Comparison of ENCODE assay signal across 10 cellular contexts in genomic region chr18:8703781-8704301, GRCh38. TPM values are rescaled to one million over a fixed set of nuclear protein-coding genes. Genes with fewer than 3 reads are reported as not detected.
DNase-seq lines count a peak whose midpoint lies in the region; ATAC-seq, FAIRE-seq and TF ChIP-seq lines count a peak whose summit lies in the region.
"Had no signal": no experiment of that assay in that cellular context is flagged by ENCODE, and none has a peak within 500 bp of the region (broad histone marks: within the 10 kb centered on the region; RNA-seq: fewer than 3 reads in every experiment).

No MANE protein-coding gene starts in this region.

- TF ChIP-seq EP300 in HepG2 (IDR thresholded peaks at IDR 0.05; ENCODE audit: low read depth in 2 of 2, low read length in 2 of 2) (no peak), HepG2 (CRISPR knock-in tag; IDR thresholded peaks at IDR 0.05; ENCODE audit: borderline replicate concordance) (no peak)

- POLR2A ChIA-PET in HepG2 (lab: Yijun Ruan, JAX), result no interaction called here

- H3K4me3 ChIP-seq in HepG2 (replicated peaks in 1 of 3; ENCODE audit: insufficient read depth in 1 of 3, low read depth in 2 of 3, low read length in 3 of 3) (peak overlapping the region; percentile 62 to 77 (median 75); a peak in 5 of 6 replicates), right lobe of liver (peak overlapping the region in 1 of 3 donors; percentile 81), body of pancreas (no peak overlapping the region)

- ATAC-seq in HepG2 (peak; percentile 46), right lobe of liver (no peak), body of pancreas (peak; percentile 2), GM21825 (IDR thresholded peaks at IDR 0.05; ENCODE audit: unreplicated experiment) (no peak), HG02588 (IDR thresholded peaks at IDR 0.05; ENCODE audit: unreplicated experiment) (no peak)

- no TSS peak for BruUV-seq in HepG2 (replicated peaks; lab: Mats Ljungman, UMichigan)

- in situ Hi-C loops in HepG2 (cut with HindIII; ENCODE audit: extremely low pct_ligation_motif_present, low pct_unique_long_range_greater_than_20kb), result no loop called here

- no peak overlapping the region for H2AFZ ChIP-seq in HepG2 (ENCODE audit: low read length)

- peak overlapping the region; percentile 98 for H3K4me2 ChIP-seq in HepG2 (ENCODE audit: low read depth, low read length)

- CTCF ChIA-PET in HepG2 (lab: Yijun Ruan, JAX; ENCODE audit: low intra/inter-chr PET ratio, low total read pairs), result no interaction called here

- FAIRE-seq in HepG2 (lab: Jason Lieb, UNC), result no peak
- FAIRE-seq: bronchial epithelial cell had no signal

- DNase-seq in HepG2 (ENCODE audit: low spot score), result peak; percentile 32
- no peak for DNase-seq in right lobe of liver
- peak; percentile 16 to 39 (median 32) for DNase-seq in body of pancreas
- DNase-seq in mucosa of gallbladder (ENCODE audit: low spot score), result peak; percentile 29
- no peak for DNase-seq in stimulated activated CD4-positive, alpha-beta T cell treated with anti-CD3 and anti-CD28 coated beads, Interleukin-15, amount 100 ng/mL, for 24 hours
- no peak for DNase-seq in NCI-H748 (lab: John Stamatoyannopoulos, UW; ENCODE audit: unreplicated experiment)
- DNase-seq: NCI-H526 treated with DMSO at 0.1 percent for 48 hours had no signal

- H3K79me2 ChIP-seq in HepG2 (ENCODE audit: insufficient read depth, low read length), result peaks cover 2% of the 10 kb centered on the region

- intact Hi-C loops in HepG2 (cut with micrococcal nuclease; ENCODE audit: unreplicated experiment), result loop anchor here (10.0 kb wide), 1 partner anchor 91 kb away; no protein-coding TSS in a partner anchor
- intact Hi-C loops in right lobe of liver (cut with DNase I), result loop anchor here (5.0 to 10.0 kb wide), 2 partner anchors 278 to 281 kb away; no protein-coding TSS in a partner anchor
- intact Hi-C loops in body of pancreas (cut with DNase I), result no loop called here

- TF ChIP-seq CTCF in HepG2 (CRISPR knock-in tag; IDR thresholded peaks at IDR 0.05), result no peak
- no peak for TF ChIP-seq CTCF in right lobe of liver (IDR thresholded peaks at IDR 0.05)
- no peak for TF ChIP-seq CTCF in body of pancreas (IDR thresholded peaks at IDR 0.05)

- WGBS in HepG2 (ENCODE audit: low lambda C conversion rate), result 33% methylated on average over 15 of the region's 16 CpGs
- 59% methylated on average over 12 of the region's 16 CpGs for WGBS in right lobe of liver (ENCODE audit: insufficient coverage, low coverage, low lambda C conversion rate, missing lambda C conversion rate)
- 46 to 54% methylated on average over 16 of the region's 16 CpGs for WGBS in body of pancreas, 2 donors

- no peak overlapping the region for H3K27ac ChIP-seq in HepG2 (ENCODE audit: extremely low read length, insufficient read depth, low read length)
- no peak overlapping the region for H3K27ac ChIP-seq in right lobe of liver
- peak overlapping the region; percentile 80 to 91 (median 84) for H3K27ac ChIP-seq in body of pancreas

- no peak for TF ChIP-seq POLR2A in HepG2 (IDR thresholded peaks at IDR 0.05; ENCODE audit: insufficient read depth in 1 of 2, low read depth in 2 of 2, low read length in 2 of 2)
- no peak for TF ChIP-seq POLR2A in right lobe of liver (IDR thresholded peaks at IDR 0.05)
- no peak for TF ChIP-seq POLR2A in body of pancreas (IDR thresholded peaks at IDR 0.05)

- H3K4me1 ChIP-seq in HepG2 (ENCODE audit: insufficient read depth, low read length) (peaks cover 48% of the 10 kb centered on the region), right lobe of liver (peaks cover 0 to 17% (median 4%) of the 10 kb centered on the region in 4 donors), body of pancreas (peaks cover 37% of the 10 kb centered on the region)

- no peaks in the 10 kb centered on the region for H3K36me3 ChIP-seq in HepG2 (replicated peaks in 1 of 2; ENCODE audit: control insufficient read depth in 1 of 2, insufficient read depth in 2 of 2, low read length in 2 of 2)
- H3K36me3 ChIP-seq in right lobe of liver, result no peaks in the 10 kb centered on the region
- H3K36me3 ChIP-seq in body of pancreas (replicated peaks in 1 of 2; ENCODE audit: insufficient read depth in 1 of 2, low read depth in 2 of 2), result no peaks in the 10 kb centered on the region

- H3K27me3 ChIP-seq in HepG2 (ENCODE audit: control insufficient read depth in 1 of 2, insufficient read depth in 2 of 2, low read length in 2 of 2) (peaks cover 0 to 38% of the 10 kb centered on the region in 2 experiments; a peak in 2 of 5 replicates), right lobe of liver (no peaks in the 10 kb centered on the region), body of pancreas (no peaks in the 10 kb centered on the region)

- H3K9me3 ChIP-seq in HepG2 (ENCODE audit: low read length), result no peaks in the 10 kb centered on the region
- no peaks in the 10 kb centered on the region for H3K9me3 ChIP-seq in right lobe of liver
- no peaks in the 10 kb centered on the region for H3K9me3 ChIP-seq in body of pancreas

- no peak for TF ChIP-seq RAD21 in HepG2 (CRISPR knock-in tag; IDR thresholded peaks at IDR 0.05)

- H3K9ac ChIP-seq in HepG2 (ENCODE audit: insufficient read depth, low read depth, low read length), result no peak overlapping the region

- H4K20me1 ChIP-seq in HepG2 (ENCODE audit: insufficient read depth, low read length), result no peaks in the 10 kb centered on the region

TF ChIP-seq in HepG2, 621 proteins besides CTCF, POLR2A, EP300 and RAD21 (continues in another document):
- TF ChIP-seq ZNF7 (CRISPR knock-in tag; IDR thresholded peaks at IDR 0.05), result no peak
- no peak for TF ChIP-seq ZBTB37 (CRISPR knock-in tag; IDR thresholded peaks at IDR 0.05)
- TF ChIP-seq ARID5B (CRISPR knock-in tag; IDR thresholded peaks at IDR 0.05), result no peak
- 0 out of 2 replicates have a peak, but pooled peaks have one; percentile 3 for TF ChIP-seq HOXA3 (CRISPR knock-in tag; IDR thresholded peaks at IDR 0.05)
- TF ChIP-seq SRSF1 (optimal IDR thresholded peaks at IDR 0.05; ENCODE audit: low read depth, low read length), result no peak

RNA-seq across cellular contexts. Expression of gene MTCL1, which starts 1.5 kb away (rescaled TPM):
- total RNA-seq in HepG2 (2016; rRNA removed; fragmentation: Illumina TruSeq; extraction: Trizol) (1.5 and 3.1 TPM in 2 replicates), right lobe of liver (1 to 10 TPM; 1.4 to 7.4 (median 3.6) TPM), body of pancreas (10 to 100 TPM; 15.3 to 27.7 TPM), mucosa of gallbladder (182 TPM)
- total RNA-seq in HepG2 (2016; cell fraction: cytosol; rRNA removed; fragmentation: Illumina TruSeq; extraction: Trizol; ENCODE audit: low read depth), result 13.2 and 14.6 TPM in 2 replicates
- total RNA-seq in HepG2 (2016; cell fraction: insoluble cytoplasmic fraction; rRNA removed; fragmentation: Illumina TruSeq; extraction: Trizol), result 1.3 and 2.8 TPM in 2 replicates
- 3.0 and 3.1 TPM in 2 replicates for total RNA-seq in HepG2 (2016; cell fraction: membrane; rRNA removed; fragmentation: Illumina TruSeq; extraction: Trizol)
- total RNA-seq in HepG2 (2016; cell fraction: nucleus; rRNA removed; fragmentation: Illumina TruSeq; extraction: Trizol), result 3.9 and 5.1 TPM in 2 replicates
- polyA plus RNA-seq in HepG2 (2011; rRNA removed), result 2.0 and 3.2 TPM in 2 replicates
- polyA plus RNA-seq in HepG2 (2011; cell fraction: cytosol; rRNA removed), result 1.5 and 2.5 TPM in 2 replicates
- polyA plus RNA-seq in HepG2 (2011; cell fraction: nucleus; rRNA removed), result 6.4 and 11.2 TPM in 2 replicates
- 1.3 and 1.7 TPM in 2 replicates for polyA plus RNA-seq in HepG2 (2012)
- 0.06 and 0.15 TPM in 2 replicates for polyA plus RNA-seq in HepG2 (2016; cell fraction: cytosol; fragmentation: Illumina TruSeq; extraction: Trizol; ENCODE audit: low read depth)
- polyA plus RNA-seq in HepG2 (2016; cell fraction: insoluble cytoplasmic fraction; fragmentation: Illumina TruSeq; extraction: Trizol; ENCODE audit: low read depth), result 1.9 and 2.2 TPM in 2 replicates
- 0.32 and 0.42 TPM in 2 replicates for polyA plus RNA-seq in HepG2 (2016; cell fraction: membrane; fragmentation: Illumina TruSeq; extraction: Trizol; ENCODE audit: low read depth)
- 5.4 and 6.1 TPM in 2 replicates for polyA plus RNA-seq in HepG2 (2016; cell fraction: nucleus; fragmentation: Illumina TruSeq; extraction: Trizol; ENCODE audit: insufficient read depth, low read depth)
- 6.9 and 30.0 TPM in 2 replicates for polyA minus RNA-seq in HepG2 (2011; rRNA and poly(A)+ RNA removed; ENCODE audit: low replicate concordance)
- polyA minus RNA-seq in HepG2 (2011; cell fraction: cytosol; rRNA and poly(A)+ RNA removed), result 2.4 and 3.2 TPM in 2 replicates
- 13.9 and 18.2 TPM in 2 replicates for polyA minus RNA-seq in HepG2 (2011; cell fraction: nucleus; rRNA and poly(A)+ RNA removed)

Comparison
In these comparisons a context has a peak if more than half of its experiments do, and no peak if none do; other contexts are left out.
1. ATAC-seq: peak in HepG2 (single experiment) and body of pancreas (single experiment); none in right lobe of liver (0 of 4), GM21825 (single experiment) and HG02588 (single experiment).
2. DNase-seq: peak in HepG2 (single experiment), body of pancreas (4 of 4) and mucosa of gallbladder (single experiment); none in right lobe of liver (0 of 3), stimulated activated CD4-positive, alpha-beta T cell treated with anti-CD3 and anti-CD28 coated beads, Interleukin-15, amount 100 ng/mL, for 24 hours (single experiment) and NCI-H748 (single experiment).
3. H3K27ac ChIP-seq: peak in body of pancreas (4 of 4); none in HepG2 (single experiment) and right lobe of liver (0 of 3).
4. H3K4me3 ChIP-seq: peak in HepG2 (3 of 3); none in body of pancreas (0 of 2).